13 cellular contexts compared by ENCODE assay signal in genomic region chr11:60528934-60529333, GRCh38. TPM values are rescaled to one million over a fixed set of nuclear protein-coding genes. Genes with fewer than 3 reads are reported as not detected.
DNase-seq lines count a peak whose midpoint lies in the region; ATAC-seq, FAIRE-seq and TF ChIP-seq lines count a peak whose summit lies in the region.
"Had no signal": no experiment of that assay in that cellular context is flagged by ENCODE, and none has a peak within 500 bp of the region (broad histone marks: within the 10 kb centered on the region; RNA-seq: fewer than 3 reads in every experiment).

No MANE protein-coding gene starts in this region.

- no peak overlapping the region for H3K4ac ChIP-seq in H1 (replicated peaks; ENCODE audit: insufficient read length, low read depth, low read length)

- in situ Hi-C loops in GM13977 (cut with MboI; ENCODE audit: low pct_unique_long_range_greater_than_20kb, low sequenced_read_pairs, unreplicated experiment): no loop called here

- no peak overlapping the region for H3K4me3 ChIP-seq in H1 (ENCODE audit: extremely low read depth in 1 of 4, insufficient read depth in 2 of 4, low read depth in 3 of 4, low read length in 4 of 4)

- no peak overlapping the region for H2AK5ac ChIP-seq in H1 (ENCODE audit: low read depth, low read length)

- H3K4me1 ChIP-seq in H1 (replicated peaks in 1 of 4; ENCODE audit: control insufficient read depth in 3 of 4, insufficient read depth in 4 of 4, low read length in 3 of 4): 0 out of 7 replicates have a peak, but pooled peaks cover 0 to 2% (median 0%) of the 10 kb centered on the region in 4 experiments

- H2BK12ac ChIP-seq in H1 (ENCODE audit: low read depth, low read length): no peak overlapping the region

- H3K23me2 ChIP-seq in H1 (ENCODE audit: low read depth, low read length): no peaks in the 10 kb centered on the region

- H3K27me3 ChIP-seq in H1 (replicated peaks in 1 of 4; ENCODE audit: control insufficient read depth in 3 of 4, extremely low read depth in 1 of 4, insufficient read depth in 3 of 4, low read length in 3 of 4): no peaks in the 10 kb centered on the region

- DNase-seq in GM13977 (ENCODE audit: low spot score) (peak; percentile 46), Kasumi-1 (lab: John Stamatoyannopoulos, UW) (peak; percentile 66 to 72), H1 (ENCODE audit: low read depth in 1 of 2, low spot score in 2 of 2) (no peak), DMS79 (lab: John Stamatoyannopoulos, UW) (no peak), NCI-H187 treated with DMSO at 0.1 percent for 48 hours (lab: John Stamatoyannopoulos, UW) (no peak), HK-2 (ENCODE audit: unreplicated experiment) (no peak)
- DNase-seq: activated CD4-positive, alpha-beta T cell treated with anti-CD3 and anti-CD28 coated beads, Interleukin-2, amount 10 ng/mL, durations not matched to agents 24 days and 14 days; islet precursor cell; stimulated activated naive CD4-positive, alpha-beta T cell treated with Interleukin-2 at 50 U/mL for 16 hours had no signal

- H3K56ac ChIP-seq in H1 (replicated peaks; ENCODE audit: insufficient read length, low read depth, low read length): no peak overlapping the region

- no peak for FAIRE-seq in H1 (lab: Jason Lieb, UNC)

- H2BK120ac ChIP-seq in H1 (replicated peaks; ENCODE audit: low read depth, low read length): no peak overlapping the region

- no peak overlapping the region for H3K18ac ChIP-seq in H1 (ENCODE audit: extremely low read depth, low read length)

- H2BK20ac ChIP-seq in H1 (ENCODE audit: low read length): no peak overlapping the region

- no peak overlapping the region for H2BK15ac ChIP-seq in H1 (ENCODE audit: low read length)

- TF ChIP-seq EP300 in H1 (IDR thresholded peaks at IDR 0.05; ENCODE audit: borderline replicate concordance in 1 of 2, low read depth in 2 of 2, low read length in 2 of 2): no peak

- no peaks in the 10 kb centered on the region for H3K79me2 ChIP-seq in H1 (ENCODE audit: control insufficient read depth in 1 of 2, insufficient read depth in 2 of 2, low read length in 2 of 2)

- peak; percentile 92 for ATAC-seq in GM21786 (IDR thresholded peaks at IDR 0.05; ENCODE audit: unreplicated experiment)
- no peak for ATAC-seq in GM21717 (IDR thresholded peaks at IDR 0.05; ENCODE audit: unreplicated experiment)

- CTCF ChIA-PET in H1 (lab: Charles Lee; ENCODE audit: partially characterized antibody): interaction anchor here (1.3 kb wide), 1 partner anchor 166 kb away, joined by 4 read pairs; no protein-coding TSS in a partner anchor

- H3K14ac ChIP-seq in H1 (ENCODE audit: insufficient read length): no peak overlapping the region

- peak overlapping the region; percentile 66; the same call in 1 of the 2 replicates for H2AFZ ChIP-seq in H1 (ENCODE audit: low read length)

- H3K4me2 ChIP-seq in H1 (ENCODE audit: insufficient read depth in 1 of 2, low read depth in 2 of 2, low read length in 2 of 2): no peak overlapping the region

- H2BK5ac ChIP-seq in H1 (ENCODE audit: low read depth, low read length): no peak overlapping the region

- H3K23ac ChIP-seq in H1 (ENCODE audit: insufficient read length): no peak overlapping the region

- TF ChIP-seq POLR2A in H1 (IDR thresholded peaks at IDR 0.05; ENCODE audit: control extremely low read depth in 1 of 2, low read depth in 2 of 2, low read length in 2 of 2): no peak

- no peak overlapping the region for H4K8ac ChIP-seq in H1 (ENCODE audit: extremely low read depth, insufficient read depth, low read length)

- H3K27ac ChIP-seq in H1 (ENCODE audit: low read depth, low read length): no peak overlapping the region
- H3K27ac ChIP-seq: C4-2B had no signal

- H4K5ac ChIP-seq in H1 (ENCODE audit: insufficient read length, low read depth, low read length): no peak overlapping the region

- POLR2A ChIA-PET in H1 (lab: Charles Lee; ENCODE audit: partially characterized antibody): no interaction called here

- H3K79me1 ChIP-seq in H1 (ENCODE audit: low read depth, low read length): no peaks in the 10 kb centered on the region

- no peak overlapping the region for H3K9ac ChIP-seq in H1 (replicated peaks in 1 of 4; ENCODE audit: extremely low read depth in 1 of 4, low read depth in 3 of 4, low read length in 3 of 4)

- TF ChIP-seq RAD21 in H1 (IDR thresholded peaks at IDR 0.05 in 1 of 2, conservative IDR thresholded peaks at IDR 0.05 in 1 of 2; ENCODE audit: low read depth in 2 of 2, low read length in 2 of 2): no peak

- H3K9me3 ChIP-seq in H1 (ENCODE audit: insufficient read depth in 2 of 2, low read depth in 1 of 2, low read length in 1 of 2): peaks cover 10 to 15% of the 10 kb centered on the region in 2 experiments; a peak in 2 of 4 replicates

- no peaks in the 10 kb centered on the region for H4K20me1 ChIP-seq in H1 (replicated peaks in 1 of 2; ENCODE audit: control insufficient read depth in 1 of 2, insufficient read depth in 2 of 2, low read length in 2 of 2)

- no peak overlapping the region for H4K91ac ChIP-seq in H1 (replicated peaks; ENCODE audit: insufficient read length, low read length)

- H3K36me3 ChIP-seq in H1 (ENCODE audit: control insufficient read depth in 2 of 4, insufficient read depth in 4 of 4, low read length in 3 of 4): no peaks in the 10 kb centered on the region; a peak in 1 of 8 replicates

- no peak for TF ChIP-seq CTCF in GM13977 (IDR thresholded peaks at IDR 0.05; ENCODE audit: extremely low read depth, insufficient read depth, missing control alignments)
- no peak for TF ChIP-seq CTCF in H1 (IDR thresholded peaks at IDR 0.05; ENCODE audit: control extremely low read depth in 1 of 3, insufficient read depth in 1 of 3, low read depth in 1 of 3, low read length in 3 of 3)

- 62% methylated on average over 1 of the region's 1 CpG; no CpG with 5 or more reads in 1 of the 2 experiments for WGBS in H1 (ENCODE audit: extremely low coverage in 1 of 2, insufficient coverage in 1 of 2, insufficient read length in 1 of 2, insufficient replicate concordance in 2 of 2, low coverage in 1 of 2, low lambda C conversion rate in 2 of 2, missing lambda C conversion rate in 1 of 2), 2 experiments

TF ChIP-seq in H1, 55 proteins besides CTCF, POLR2A, EP300 and RAD21:
- no peak for TF ChIP-seq SP1 (IDR thresholded peaks at IDR 0.05; ENCODE audit: low read depth, low read length)
- no peak for TF ChIP-seq ATF2 (IDR thresholded peaks at IDR 0.05; ENCODE audit: low read length)
- no peak for TF ChIP-seq ZNF274 (IDR thresholded peaks at IDR 0.05; ENCODE audit: borderline replicate concordance, extremely low read depth, low read length)
- no peak for TF ChIP-seq MAFK (IDR thresholded peaks at IDR 0.05; ENCODE audit: low read depth, low read length)
- TF ChIP-seq TAF1 (IDR thresholded peaks at IDR 0.05; ENCODE audit: low read depth, low read length): no peak
- no peak for TF ChIP-seq EZH2 (IDR thresholded peaks at IDR 0.05; ENCODE audit: low read depth, low read length, severe bottlenecking)

RNA-seq across cellular contexts. Expression of gene MS4A13, which starts 13.7 kb away (rescaled TPM):
- not detected in 2 replicates for total RNA-seq in H1 (2021; fragmentation: NEBNext Ultra II Directional; extraction: Animal tissue kit (Norgen Biotek cat#: 25700))
- not detected in 2 replicates for polyA plus RNA-seq in H1 (2011; rRNA removed)
- polyA plus RNA-seq in H1 (2011; cell fraction: cytosol; rRNA removed): not detected
- not detected for polyA plus RNA-seq in H1 (2011; cell fraction: nucleus; rRNA removed)
- polyA plus RNA-seq in H1 (2012, experiment 1 of 2): not detected in 4 replicates
- polyA plus RNA-seq in H1 (2012, experiment 2 of 2): not detected
- not detected for polyA plus RNA-seq in H1 (2013, experiment 1 of 2)
- not detected for polyA plus RNA-seq in H1 (2013, experiment 2 of 2)
- polyA minus RNA-seq in H1 (2011; rRNA and poly(A)+ RNA removed): not detected in 2 replicates
- not detected for polyA minus RNA-seq in H1 (2011; cell fraction: cytosol; rRNA and poly(A)+ RNA removed)
- polyA minus RNA-seq in H1 (2011; cell fraction: nucleus; rRNA and poly(A)+ RNA removed): not detected
- total RNA-seq: activated CD4-positive, alpha-beta T cell treated with anti-CD3 and anti-CD28 coated beads, Interleukin-2, amount 10 ng/mL, durations not matched to agents 24 days and 14 days had no signal
- polyA plus RNA-seq: neural cell had no signal

RNA-seq across cellular contexts. Expression of gene MS4A12, which starts 36.4 kb away (rescaled TPM):
- 0.39 TPM in 1 of 2 replicates, not detected in the other for total RNA-seq in H1 (2021; fragmentation: NEBNext Ultra II Directional; extraction: Animal tissue kit (Norgen Biotek cat#: 25700))
- 0.14 and 0.24 TPM in 2 replicates for polyA plus RNA-seq in H1 (2011; rRNA removed)
- 0.37 TPM for polyA plus RNA-seq in H1 (2011; cell fraction: cytosol; rRNA removed)
- polyA plus RNA-seq in H1 (2011; cell fraction: nucleus; rRNA removed): 0.16 TPM
- polyA plus RNA-seq in H1 (2012, experiment 1 of 2): 0.17 TPM in 1 of 4 replicates, not detected in the others
- not detected for polyA plus RNA-seq in H1 (2012, experiment 2 of 2)
- 0.45 TPM for polyA plus RNA-seq in H1 (2013, experiment 1 of 2)
- 0.29 TPM for polyA plus RNA-seq in H1 (2013, experiment 2 of 2)
- polyA minus RNA-seq in H1 (2011; rRNA and poly(A)+ RNA removed): 0.32 and 0.41 TPM in 2 replicates
- not detected for polyA minus RNA-seq in H1 (2011; cell fraction: cytosol; rRNA and poly(A)+ RNA removed)
- polyA minus RNA-seq in H1 (2011; cell fraction: nucleus; rRNA and poly(A)+ RNA removed): not detected
- total RNA-seq: activated CD4-positive, alpha-beta T cell treated with anti-CD3 and anti-CD28 coated beads, Interleukin-2, amount 10 ng/mL, durations not matched to agents 24 days and 14 days had no signal
- polyA plus RNA-seq: neural cell had no signal

Comparison
In these comparisons a context has a peak if more than half of its experiments do, and no peak if none do; other contexts are left out.
1. DNase-seq: peak in GM13977 (single experiment) and Kasumi-1 (2 of 2); none in H1 (0 of 2), DMS79 (single experiment), NCI-H187 treated with DMSO at 0.1 percent for 48 hours (single experiment) and HK-2 (single experiment).